25 cellular contexts compared by ENCODE assay signal in genomic region chr4:167602157-167602556, GRCh38.
"Had no signal": no experiment of that assay in that cellular context is flagged by ENCODE, and none has a peak within 500 bp of the region (broad histone marks: within the 10 kb centered on the region; RNA-seq: fewer than 3 reads in every experiment).

No MANE protein-coding gene starts in this region.

- H3K27ac ChIP-seq: KMS-11, SJCRH30, VCaP had no signal

- H3K4me2 ChIP-seq: KMS-11, SK-N-SH had no signal

- H3K4me3 ChIP-seq: MG63, SJCRH30 had no signal

- H3K27me3 ChIP-seq: MG63, SJCRH30 had no signal

- H3K36me3 ChIP-seq: MG63, SJCRH30 had no signal

- DNase-seq: activated CD4-positive, alpha-beta memory T cell treated with anti-CD3 and anti-CD28 coated beads, Interleukin-2, amount 10 ng/mL, durations not matched to agents 7 days and 5 days; activated CD4-positive, alpha-beta T cell treated with anti-CD3 and anti-CD28 coated beads, Interleukin-2, amount 50 U/mL, for 1 hour; activated CD4-positive, CD25-positive, alpha-beta regulatory T cell; activated gamma-delta T cell; activated naive CD4-positive, alpha-beta T cell treated with anti-CD3 and anti-CD28 coated beads for 36 hours; activated T-cell treated with anti-CD3 and anti-CD28 coated beads for 4 hours; activated T-cell treated with anti-CD3 and anti-CD28 coated beads, Interleukin-2, amount 50 U/mL, for 48 hours; amygdala; MG63; MV-4-11; NCI-H1105; NCI-H1436; NCI-H1694 treated with DMSO at 0.1 percent for 48 hours; NCI-H2029 treated with DMSO at 0.1 percent for 48 hours; NCI-H345; NCI-H510A; NCI-H526 treated with DMSO at 0.1 percent for 48 hours; NCI-H82; Right ventricle myocardium superior; SJCRH30; SK-N-SH; T-helper 1 cell had no signal

- H3K9me3 ChIP-seq: MG63, SJCRH30, SK-N-SH had no signal

- H3K9ac ChIP-seq: KMS-11, SK-N-SH had no signal

- ATAC-seq: activated T-helper 17 cell treated with anti-CD3 and anti-CD28 coated beads, Interleukin-2, amount 50 U/mL, for 72 hours had no signal

- H3K4me1 ChIP-seq: SJCRH30 had no signal
